13 cellular contexts compared by ENCODE assay signal in genomic region chr3:161977063-161977462, GRCh38.
DNase-seq lines count a peak whose midpoint lies in the region; ATAC-seq and TF ChIP-seq lines count a peak whose summit lies in the region.
"Had no signal": no experiment of that assay in that cellular context is flagged by ENCODE, and none has a peak within 500 bp of the region (broad histone marks: within the 10 kb centered on the region; RNA-seq: fewer than 3 reads in every experiment).

No MANE protein-coding gene starts in this region.

- H3K27ac ChIP-seq in SK-N-SH (ENCODE audit: low read depth in 2 of 2, low read length in 1 of 2), result no peak overlapping the region
- H3K27ac ChIP-seq: A549, left lung had no signal

- no peak for TF ChIP-seq CTCF in SK-N-SH (IDR thresholded peaks at IDR 0.05)

- no peak for TF ChIP-seq RAD21 in SK-N-SH (IDR thresholded peaks at IDR 0.05; ENCODE audit: low read length)

- CTCF ChIA-PET in SK-N-SH (lab: Yijun Ruan, JAX), result no interaction called here

- no peak overlapping the region for H3K9ac ChIP-seq in SK-N-SH

- no peak for TF ChIP-seq EP300 in SK-N-SH (IDR thresholded peaks at IDR 0.05; ENCODE audit: borderline replicate concordance in 1 of 2, low read depth in 1 of 2, low read length in 1 of 2)

- H3K79me2 ChIP-seq in SK-N-SH (ENCODE audit: insufficient read depth), result no peaks in the 10 kb centered on the region

- H3K9me2 ChIP-seq in SK-N-SH, result no peaks in the 10 kb centered on the region

- no peaks in the 10 kb centered on the region for H3K4me1 ChIP-seq in SK-N-SH (ENCODE audit: control insufficient read depth in 1 of 2, insufficient read depth in 2 of 2, low read depth in 1 of 2, low read length in 1 of 2)
- H3K4me1 ChIP-seq: A549, left lung had no signal

- ATAC-seq in SK-N-SH treated with all-trans-retinoic acid at 6 μM for 48 hours (peak; percentile 39; the same call in 2 of the 3 replicates), HG03442 (IDR thresholded peaks at IDR 0.05; ENCODE audit: unreplicated experiment) (peak; percentile 74), HG02678 (IDR thresholded peaks at IDR 0.05; ENCODE audit: unreplicated experiment) (no peak)
- ATAC-seq: A549, left lung had no signal

- H3F3A ChIP-seq in SK-N-SH (replicated peaks; ENCODE audit: insufficient read depth), result no peaks in the 10 kb centered on the region

- DNase-seq in SK-N-SH (no peak), dedifferentiated amniotic fluid mesenchymal stem cell (ENCODE audit: extremely low spot score) (peak; percentile 19), anterior cingulate cortex (lab: John Stamatoyannopoulos, UW) (no peak), iPS-NIHi11 (ENCODE audit: low spot score) (no peak), T-helper 1 cell (no peak)
- DNase-seq: Kasumi-1, left lung, NCI-H2171, trophoblast cell had no signal

- no peaks in the 10 kb centered on the region for H4K20me1 ChIP-seq in SK-N-SH (ENCODE audit: insufficient read depth)

- H3K9me3 ChIP-seq in SK-N-SH, result no peaks in the 10 kb centered on the region
- H3K9me3 ChIP-seq: A549 had no signal

- 2% methylated on average over 1 of the region's 1 CpG for WGBS in SK-N-SH (ENCODE audit: low lambda C conversion rate)

- no peak overlapping the region for H3K4me3 ChIP-seq in SK-N-SH (ENCODE audit: low read depth in 2 of 2, low read length in 1 of 2)
- H3K4me3 ChIP-seq: A549, left lung had no signal

- POLR2A ChIA-PET in SK-N-SH (lab: Yijun Ruan, JAX), result no interaction called here

- no peaks in the 10 kb centered on the region for H3K27me3 ChIP-seq in SK-N-SH (ENCODE audit: insufficient read depth)
- H3K27me3 ChIP-seq: left lung had no signal

- no peaks in the 10 kb centered on the region for H3K36me3 ChIP-seq in SK-N-SH (replicated peaks in 1 of 2; ENCODE audit: control insufficient read depth in 1 of 2, insufficient read depth in 2 of 2, low read length in 1 of 2)
- H3K36me3 ChIP-seq: left lung had no signal

- H2AFZ ChIP-seq in SK-N-SH (ENCODE audit: low read depth), result no peak overlapping the region

- H3K4me2 ChIP-seq in SK-N-SH, result no peak overlapping the region
- H3K4me2 ChIP-seq: A549 had no signal

TF ChIP-seq in SK-N-SH treated with all-trans-retinoic acid at 6 μM for 48 hours, 23 proteins besides CTCF, POLR2A, EP300 and RAD21:
- TF ChIP-seq PPARA (CRISPR knock-in tag; IDR thresholded peaks at IDR 0.05; ENCODE audit: borderline replicate concordance) (no peak), CSDC2 (CRISPR knock-in tag; IDR thresholded peaks at IDR 0.05) (no peak), BACH2 (CRISPR knock-in tag; IDR thresholded peaks at IDR 0.05; ENCODE audit: borderline replicate concordance) (no peak), ZC3H10 (CRISPR knock-in tag; IDR thresholded peaks at IDR 0.05) (no peak), ZNF8 (CRISPR knock-in tag; IDR thresholded peaks at IDR 0.05) (no peak), RARB (CRISPR knock-in tag; IDR thresholded peaks at IDR 0.05) (no peak), SNAI2 (CRISPR knock-in tag; IDR thresholded peaks at IDR 0.05) (no peak), CSRNP3 (CRISPR knock-in tag; IDR thresholded peaks at IDR 0.05) (no peak), ARNTL (CRISPR knock-in tag; IDR thresholded peaks at IDR 0.05; ENCODE audit: borderline replicate concordance, low read depth) (no peak)
- TF ChIP-seq, protein P1, sequence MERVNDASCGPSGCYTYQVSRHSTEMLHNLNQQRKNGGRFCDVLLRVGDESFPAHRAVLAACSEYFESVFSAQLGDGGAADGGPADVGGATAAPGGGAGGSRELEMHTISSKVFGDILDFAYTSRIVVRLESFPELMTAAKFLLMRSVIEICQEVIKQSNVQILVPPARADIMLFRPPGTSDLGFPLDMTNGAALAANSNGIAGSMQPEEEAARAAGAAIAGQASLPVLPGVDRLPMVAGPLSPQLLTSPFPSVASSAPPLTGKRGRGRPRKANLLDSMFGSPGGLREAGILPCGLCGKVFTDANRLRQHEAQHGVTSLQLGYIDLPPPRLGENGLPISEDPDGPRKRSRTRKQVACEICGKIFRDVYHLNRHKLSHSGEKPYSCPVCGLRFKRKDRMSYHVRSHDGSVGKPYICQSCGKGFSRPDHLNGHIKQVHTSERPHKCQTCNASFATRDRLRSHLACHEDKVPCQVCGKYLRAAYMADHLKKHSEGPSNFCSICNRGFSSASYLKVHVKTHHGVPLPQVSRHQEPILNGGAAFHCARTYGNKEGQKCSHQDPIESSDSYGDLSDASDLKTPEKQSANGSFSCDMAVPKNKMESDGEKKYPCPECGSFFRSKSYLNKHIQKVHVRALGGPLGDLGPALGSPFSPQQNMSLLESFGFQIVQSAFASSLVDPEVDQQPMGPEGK (CRISPR knock-in tag; IDR thresholded peaks at IDR 0.05; ENCODE audit: borderline replicate concordance), result no peak

TF ChIP-seq in SK-N-SH, 30 proteins besides CTCF, POLR2A, EP300 and RAD21:
- TF ChIP-seq TAF1 (IDR thresholded peaks at IDR 0.05; ENCODE audit: borderline replicate concordance, low read depth, low read length) (no peak), NRF1 (IDR thresholded peaks at IDR 0.05; ENCODE audit: low read depth, low read length) (no peak)
